ENCODE assay signal across 8 cellular contexts in the genomic region with DNA sequence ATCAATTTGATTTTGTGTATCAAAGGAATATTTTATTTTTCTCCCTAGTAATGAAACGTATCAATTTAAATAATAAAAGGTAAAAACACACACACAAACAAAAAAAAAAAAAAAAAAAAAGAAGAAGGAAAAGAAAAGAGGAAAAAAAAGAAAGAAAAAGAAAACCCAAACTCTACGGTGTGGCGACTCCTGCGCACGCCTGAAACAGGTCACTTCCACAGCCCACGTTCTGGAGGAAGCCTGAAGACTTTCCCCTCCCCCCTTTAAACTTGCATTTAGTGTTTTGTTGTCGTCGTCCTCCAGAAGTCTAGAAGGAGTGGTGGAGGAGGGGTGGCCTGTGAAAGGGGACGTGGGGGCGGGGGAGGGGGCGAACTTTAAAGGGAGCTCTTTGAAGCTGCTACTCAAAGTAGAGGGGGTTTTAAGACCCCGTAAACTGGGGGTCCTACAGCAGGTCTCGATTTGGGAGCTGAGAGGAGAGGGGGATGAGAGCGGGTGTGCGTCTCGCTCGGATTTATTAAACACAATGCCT. TPM values are rescaled to one million over a fixed set of nuclear protein-coding genes. Genes with fewer than 3 reads are reported as not detected.
DNase-seq lines count a peak whose midpoint lies in the region; ATAC-seq and TF ChIP-seq lines count a peak whose summit lies in the region.

No MANE protein-coding gene starts in this region.

- POLR2A ChIA-PET in activated CD8-positive, alpha-beta T cell treated with anti-CD3 and anti-CD28 coated beads for 36 hours (lab: Charles Lee): interaction anchor here (0.6 to 5.8 kb wide), 12 partner anchors 9 to 814 kb away, joined by 3 to 37 read pairs (median 4); a partner anchor contains a TSS

- H3K36me3 Mint-ChIP-seq in CD4-positive, CD25-positive, alpha-beta regulatory T cell: no peaks in the 10 kb centered on the region
- H3K36me3 Mint-ChIP-seq in activated CD8-positive, alpha-beta T cell treated with anti-CD3 and anti-CD28 coated beads for 36 hours (ENCODE audit: low read depth): peaks cover 7% of the 10 kb centered on the region

- WGBS in testis, 2 donors: 0 to 1% methylated on average over 17 of the region's 17 CpGs
- 0 to 1% methylated on average over 17 of the region's 17 CpGs for WGBS in lower leg skin, 2 donors

- H3K4me1 Mint-ChIP-seq in CD4-positive, CD25-positive, alpha-beta regulatory T cell: peaks cover 1 to 40% (median 18%) of the 10 kb centered on the region in 4 donors
- peaks cover 17% of the 10 kb centered on the region for H3K4me1 Mint-ChIP-seq in activated CD8-positive, alpha-beta T cell treated with anti-CD3 and anti-CD28 coated beads for 36 hours (ENCODE audit: low read depth)

- H3K27me3 ChIP-seq in CD4-positive, CD25-positive, alpha-beta regulatory T cell (ENCODE audit: control insufficient read depth, insufficient read depth, low read length): no peaks in the 10 kb centered on the region
- H3K27me3 ChIP-seq in iPS-15b (ENCODE audit: control insufficient read depth, insufficient read depth, low read length): peaks cover 20% of the 10 kb centered on the region
- no peaks in the 10 kb centered on the region for H3K27me3 ChIP-seq in testis

- no peak for ATAC-seq in CD4-positive, CD25-positive, alpha-beta regulatory T cell (ENCODE audit: low read depth in 2 of 2)
- no peak for ATAC-seq in activated CD8-positive, alpha-beta T cell treated with anti-CD3 and anti-CD28 coated beads for 36 hours
- no peak for ATAC-seq in GM21423 (IDR thresholded peaks at IDR 0.05; ENCODE audit: unreplicated experiment)

- no peak for TF ChIP-seq POLR2A in testis (IDR thresholded peaks at IDR 0.05)
- TF ChIP-seq POLR2A in lower leg skin (IDR thresholded peaks at IDR 0.05): no peak

- H3K4me3 Mint-ChIP-seq in CD4-positive, CD25-positive, alpha-beta regulatory T cell: peak overlapping the region; percentile 94 to 100 (median 99)
- peak overlapping the region; percentile 92 for H3K4me3 Mint-ChIP-seq in activated CD8-positive, alpha-beta T cell treated with anti-CD3 and anti-CD28 coated beads for 36 hours

- intact Hi-C loops in activated CD8-positive, alpha-beta T cell treated with anti-CD3 and anti-CD28 coated beads for 36 hours (cut with micrococcal nuclease): loop anchor here (5.0 to 10.0 kb wide), 5 partner anchors 343 to 633 kb away; no protein-coding TSS in a partner anchor
- intact Hi-C loops in testis (cut with DNase I; ENCODE audit: low total_unique reads): no loop called here
- intact Hi-C loops in lower leg skin (cut with DNase I; ENCODE audit: low total_unique reads): no loop called here

- H3K9me3 Mint-ChIP-seq in CD4-positive, CD25-positive, alpha-beta regulatory T cell: no peaks in the 10 kb centered on the region
- no peaks in the 10 kb centered on the region for H3K9me3 Mint-ChIP-seq in activated CD8-positive, alpha-beta T cell treated with anti-CD3 and anti-CD28 coated beads for 36 hours

- H3K27ac ChIP-seq in CD4-positive, CD25-positive, alpha-beta regulatory T cell (ENCODE audit: insufficient read depth, low read length, poor library complexity, severe bottlenecking): no peak overlapping the region
- H3K27ac ChIP-seq in testis: peak overlapping the region; percentile 69 to 80

- peak overlapping the region; percentile 99 to 100 (median 100) for H3K27ac Mint-ChIP-seq in CD4-positive, CD25-positive, alpha-beta regulatory T cell
- no peak overlapping the region for H3K27ac Mint-ChIP-seq in activated CD8-positive, alpha-beta T cell treated with anti-CD3 and anti-CD28 coated beads for 36 hours

- H3K27me3 Mint-ChIP-seq in CD4-positive, CD25-positive, alpha-beta regulatory T cell: peaks cover 49% of the 10 kb centered on the region
- peaks cover 8% of the 10 kb centered on the region for H3K27me3 Mint-ChIP-seq in activated CD8-positive, alpha-beta T cell treated with anti-CD3 and anti-CD28 coated beads for 36 hours

- no peaks in the 10 kb centered on the region for H3K36me3 ChIP-seq in CD4-positive, CD25-positive, alpha-beta regulatory T cell (ENCODE audit: control insufficient read depth, insufficient read depth, low read length)
- no peaks in the 10 kb centered on the region for H3K36me3 ChIP-seq in iPS-15b (ENCODE audit: control insufficient read depth, insufficient read depth, low read length)
- no peaks in the 10 kb centered on the region for H3K36me3 ChIP-seq in testis (ENCODE audit: low read depth, missing control alignments)

- H3K4me1 ChIP-seq in CD4-positive, CD25-positive, alpha-beta regulatory T cell (ENCODE audit: control insufficient read depth, insufficient read depth, low read length, poor library complexity, severe bottlenecking): peaks cover 47% of the 10 kb centered on the region
- H3K4me1 ChIP-seq in iPS-15b (ENCODE audit: control insufficient read depth, insufficient read depth, low read length): peaks cover 14% of the 10 kb centered on the region
- peaks cover 41% of the 10 kb centered on the region for H3K4me1 ChIP-seq in testis

- H3K9me3 ChIP-seq in CD4-positive, CD25-positive, alpha-beta regulatory T cell (ENCODE audit: control insufficient read depth in 2 of 2, low read length in 2 of 2): no peaks in the 10 kb centered on the region
- H3K9me3 ChIP-seq in iPS-15b (ENCODE audit: control insufficient read depth, insufficient read depth, low read length) (no peaks in the 10 kb centered on the region), testis (no peaks in the 10 kb centered on the region)

- H3K4me3 ChIP-seq in CD4-positive, CD25-positive, alpha-beta regulatory T cell (ENCODE audit: low read depth, low read length): peak overlapping the region; percentile 73
- H3K4me3 ChIP-seq in Jurkat, Clone E6-1 (ENCODE audit: low read length): peak overlapping the region; percentile 50
- H3K4me3 ChIP-seq in iPS-15b (ENCODE audit: low read depth, low read length) (peak overlapping the region; percentile 58), testis (peak overlapping the region; percentile 19 to 56), lower leg skin (ENCODE audit: low read depth, poor library complexity, severe bottlenecking) (no peak overlapping the region)

- TF ChIP-seq CTCF in activated CD8-positive, alpha-beta T cell treated with anti-CD3 and anti-CD28 coated beads for 36 hours (IDR thresholded peaks at IDR 0.05): no peak
- TF ChIP-seq CTCF in testis (IDR thresholded peaks at IDR 0.05): no peak
- TF ChIP-seq CTCF in lower leg skin (IDR thresholded peaks at IDR 0.05): no peak

- CTCF ChIA-PET in activated CD8-positive, alpha-beta T cell treated with anti-CD3 and anti-CD28 coated beads for 36 hours (lab: Charles Lee): interaction anchor here (0.6 to 3.8 kb wide), 9 partner anchors 8 to 622 kb away, joined by 3 to 14 read pairs (median 5); no protein-coding TSS in a partner anchor

- DNase-seq in CD4-positive, CD25-positive, alpha-beta regulatory T cell: peak in 1 of 3 donors; percentile 51
- peak; percentile 60 for DNase-seq in Jurkat, Clone E6-1 (ENCODE audit: low read depth, low spot score)
- peak; percentile 46 for DNase-seq in activated CD8-positive, alpha-beta T cell treated with anti-CD3 and anti-CD28 coated beads for 36 hours
- DNase-seq in testis: no peak
- DNase-seq in lower leg skin (ENCODE audit: low spot score in 2 of 2): no peak
- DNase-seq in NCI-H2171 treated with DMSO at 0.1 percent for 48 hours (lab: John Stamatoyannopoulos, UW): no peak

- H3K9ac ChIP-seq in iPS-15b (ENCODE audit: low read depth, low read length): no peak overlapping the region

RNA-seq across cellular contexts. Expression of a gene that starts 2.3 kb away (rescaled TPM):
- 115 TPM for total RNA-seq in CD4-positive, CD25-positive, alpha-beta regulatory T cell
- polyA plus RNA-seq in CD4-positive, CD25-positive, alpha-beta regulatory T cell: 10 to 100 TPM in 3 of 4 donors, 1 to 10 TPM in 1; 8.4 to 13.9 (median 11.7) TPM
- 69.4 TPM for polyA plus RNA-seq in Jurkat, Clone E6-1 (2012; ENCODE audit: insufficient read depth, insufficient read length)
- total RNA-seq in activated CD8-positive, alpha-beta T cell treated with anti-CD3 and anti-CD28 coated beads for 36 hours: 10 to 100 TPM; 48.4 to 64.2 TPM
- total RNA-seq in testis (100 to 1,000 TPM in 1 of 2 donors, 10 to 100 TPM in 1; 99.5 to 139 TPM), lower leg skin (100 to 1,000 TPM in 3 of 4 donors, 10 to 100 TPM in 1; 95.7 to 136 (median 124) TPM)
- 60.5 TPM for polyA plus RNA-seq in testis (ENCODE audit: insufficient read depth, low read depth, low replicate concordance)

Comparison
In these comparisons a context has a peak if more than half of its experiments do, and no peak if none do; other contexts are left out.
1. DNase-seq: peak in Jurkat, Clone E6-1 (single experiment) and activated CD8-positive, alpha-beta T cell treated with anti-CD3 and anti-CD28 coated beads for 36 hours (single experiment); none in testis (single experiment), lower leg skin (0 of 2) and NCI-H2171 treated with DMSO at 0.1 percent for 48 hours (single experiment).